In genomic region chr20:20837574-20838021, GRCh38 we compare ENCODE assay signal across 1 cellular context.
A peak's percentile ranks its signal among the peaks of the same experiment; 100 is the strongest.
TF ChIP-seq lines count a peak whose summit lies in the region.

No MANE protein-coding gene starts in this region.

TF ChIP-seq in HepG2, 621 proteins besides CTCF, POLR2A, EP300 and RAD21 (continued from another document):
- TF ChIP-seq, protein P1, sequence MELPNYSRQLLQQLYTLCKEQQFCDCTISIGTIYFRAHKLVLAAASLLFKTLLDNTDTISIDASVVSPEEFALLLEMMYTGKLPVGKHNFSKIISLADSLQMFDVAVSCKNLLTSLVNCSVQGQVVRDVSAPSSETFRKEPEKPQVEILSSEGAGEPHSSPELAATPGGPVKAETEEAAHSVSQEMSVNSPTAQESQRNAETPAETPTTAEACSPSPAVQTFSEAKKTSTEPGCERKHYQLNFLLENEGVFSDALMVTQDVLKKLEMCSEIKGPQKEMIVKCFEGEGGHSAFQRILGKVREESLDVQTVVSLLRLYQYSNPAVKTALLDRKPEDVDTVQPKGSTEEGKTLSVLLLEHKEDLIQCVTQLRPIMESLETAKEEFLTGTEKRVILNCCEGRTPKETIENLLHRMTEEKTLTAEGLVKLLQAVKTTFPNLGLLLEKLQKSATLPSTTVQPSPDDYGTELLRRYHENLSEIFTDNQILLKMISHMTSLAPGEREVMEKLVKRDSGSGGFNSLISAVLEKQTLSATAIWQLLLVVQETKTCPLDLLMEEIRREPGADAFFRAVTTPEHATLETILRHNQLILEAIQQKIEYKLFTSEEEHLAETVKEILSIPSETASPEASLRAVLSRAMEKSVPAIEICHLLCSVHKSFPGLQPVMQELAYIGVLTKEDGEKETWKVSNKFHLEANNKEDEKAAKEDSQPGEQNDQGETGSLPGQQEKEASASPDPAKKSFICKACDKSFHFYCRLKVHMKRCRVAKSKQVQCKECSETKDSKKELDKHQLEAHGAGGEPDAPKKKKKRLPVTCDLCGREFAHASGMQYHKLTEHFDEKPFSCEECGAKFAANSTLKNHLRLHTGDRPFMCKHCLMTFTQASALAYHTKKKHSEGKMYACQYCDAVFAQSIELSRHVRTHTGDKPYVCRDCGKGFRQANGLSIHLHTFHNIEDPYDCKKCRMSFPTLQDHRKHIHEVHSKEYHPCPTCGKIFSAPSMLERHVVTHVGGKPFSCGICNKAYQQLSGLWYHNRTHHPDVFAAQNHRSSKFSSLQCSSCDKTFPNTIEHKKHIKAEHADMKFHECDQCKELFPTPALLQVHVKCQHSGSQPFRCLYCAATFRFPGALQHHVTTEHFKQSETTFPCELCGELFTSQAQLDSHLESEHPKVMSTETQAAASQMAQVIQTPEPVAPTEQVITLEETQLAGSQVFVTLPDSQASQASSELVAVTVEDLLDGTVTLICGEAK (IDR thresholded peaks at IDR 0.05), result no peak
- TF ChIP-seq, protein P1 (CRISPR knock-in tag; IDR thresholded peaks at IDR 0.05), result peak; percentile 45; the same call in 1 of the 2 replicates
- TF ChIP-seq ZNF331 (CRISPR knock-in tag; IDR thresholded peaks at IDR 0.05) (peak; percentile 50; the same call in 1 of the 2 replicates), ZNF101 (CRISPR knock-in tag; IDR thresholded peaks at IDR 0.05; ENCODE audit: borderline replicate concordance, low read depth) (no peak), ZNF274 (CRISPR knock-in tag; IDR thresholded peaks at IDR 0.05) (0 out of 2 replicates have a peak, but pooled peaks have one; percentile 44), RFXAP (CRISPR knock-in tag; IDR thresholded peaks at IDR 0.05; ENCODE audit: borderline replicate concordance) (peak; percentile 72; the same call in 1 of the 2 replicates), CBX2 (IDR thresholded peaks at IDR 0.05; ENCODE audit: low read depth, low read length) (no peak), CBX2 (CRISPR knock-in tag; IDR thresholded peaks at IDR 0.05; ENCODE audit: low read depth) (0 out of 2 replicates have a peak, but pooled peaks have one; percentile 23), SRSF1 (optimal IDR thresholded peaks at IDR 0.05; ENCODE audit: low read depth, low read length) (no peak), ELF3 (CRISPR knock-in tag; IDR thresholded peaks at IDR 0.05) (peak; percentile 15; the same call in 1 of the 2 replicates), ZNF143 (CRISPR knock-in tag; IDR thresholded peaks at IDR 0.05) (peak; percentile 49; the same call in 1 of the 2 replicates), NR2F6 (IDR thresholded peaks at IDR 0.05) (0 out of 2 replicates have a peak, but pooled peaks have one; percentile 23), NR2F6 (CRISPR knock-in tag; IDR thresholded peaks at IDR 0.05) (peak; percentile 27; the same call in 1 of the 2 replicates), ZFP37 (CRISPR knock-in tag; IDR thresholded peaks at IDR 0.05; ENCODE audit: borderline replicate concordance) (peak; percentile 74; the same call in 1 of the 2 replicates), KMT2A (CRISPR knock-in tag; IDR thresholded peaks at IDR 0.05) (0 out of 2 replicates have a peak, but pooled peaks have one; percentile 27), YEATS2 (CRISPR knock-in tag; IDR thresholded peaks at IDR 0.05; ENCODE audit: borderline replicate concordance) (0 out of 2 replicates have a peak, but pooled peaks have one; percentile 48), ZNF564 (CRISPR knock-in tag; IDR thresholded peaks at IDR 0.05) (no peak), NFKB2 (CRISPR knock-in tag; IDR thresholded peaks at IDR 0.05; ENCODE audit: borderline replicate concordance) (0 out of 2 replicates have a peak, but pooled peaks have one; percentile 66), ZSCAN12 (CRISPR knock-in tag; IDR thresholded peaks at IDR 0.05) (no peak), ZNF431 (CRISPR knock-in tag; IDR thresholded peaks at IDR 0.05; ENCODE audit: borderline replicate concordance, low read depth) (peak; percentile 38; the same call in 1 of the 2 replicates), CHD4 (IDR thresholded peaks at IDR 0.05; ENCODE audit: borderline replicate concordance, low read length) (no peak), STAG1 (CRISPR knock-in tag; IDR thresholded peaks at IDR 0.05) (peak; percentile 91), ZNF292 (CRISPR knock-in tag; IDR thresholded peaks at IDR 0.05; ENCODE audit: borderline replicate concordance, low read depth) (no peak), ARID2 (CRISPR knock-in tag; IDR thresholded peaks at IDR 0.05; ENCODE audit: borderline replicate concordance) (no peak), ZNF33B (CRISPR knock-in tag; IDR thresholded peaks at IDR 0.05) (peak; percentile 62; the same call in 1 of the 2 replicates), ZNF317 (CRISPR knock-in tag; IDR thresholded peaks at IDR 0.05) (0 out of 2 replicates have a peak, but pooled peaks have one; percentile 46), ZSCAN9 (CRISPR knock-in tag; IDR thresholded peaks at IDR 0.05; ENCODE audit: borderline replicate concordance) (0 out of 2 replicates have a peak, but pooled peaks have one; percentile 25), MTF1 (CRISPR knock-in tag; IDR thresholded peaks at IDR 0.05) (0 out of 2 replicates have a peak, but pooled peaks have one; percentile 40), SALL1 (CRISPR knock-in tag; IDR thresholded peaks at IDR 0.05) (peak; percentile 40; the same call in 1 of the 2 replicates), HOXA3 (CRISPR knock-in tag; IDR thresholded peaks at IDR 0.05) (peak; percentile 35; the same call in 1 of the 2 replicates), MTF2 (CRISPR knock-in tag; IDR thresholded peaks at IDR 0.05; ENCODE audit: borderline replicate concordance) (peak; percentile 66; the same call in 1 of the 2 replicates), BORCS8-MEF2B (CRISPR knock-in tag; IDR thresholded peaks at IDR 0.05) (0 out of 2 replicates have a peak, but pooled peaks have one; percentile 50), LCORL (IDR thresholded peaks at IDR 0.05) (no peak), LCORL (CRISPR knock-in tag; IDR thresholded peaks at IDR 0.05) (peak; percentile 73; the same call in 1 of the 2 replicates), SMAD3 (CRISPR knock-in tag; IDR thresholded peaks at IDR 0.05) (peak; percentile 57; the same call in 1 of the 2 replicates)
- TF ChIP-seq, protein P2, sequence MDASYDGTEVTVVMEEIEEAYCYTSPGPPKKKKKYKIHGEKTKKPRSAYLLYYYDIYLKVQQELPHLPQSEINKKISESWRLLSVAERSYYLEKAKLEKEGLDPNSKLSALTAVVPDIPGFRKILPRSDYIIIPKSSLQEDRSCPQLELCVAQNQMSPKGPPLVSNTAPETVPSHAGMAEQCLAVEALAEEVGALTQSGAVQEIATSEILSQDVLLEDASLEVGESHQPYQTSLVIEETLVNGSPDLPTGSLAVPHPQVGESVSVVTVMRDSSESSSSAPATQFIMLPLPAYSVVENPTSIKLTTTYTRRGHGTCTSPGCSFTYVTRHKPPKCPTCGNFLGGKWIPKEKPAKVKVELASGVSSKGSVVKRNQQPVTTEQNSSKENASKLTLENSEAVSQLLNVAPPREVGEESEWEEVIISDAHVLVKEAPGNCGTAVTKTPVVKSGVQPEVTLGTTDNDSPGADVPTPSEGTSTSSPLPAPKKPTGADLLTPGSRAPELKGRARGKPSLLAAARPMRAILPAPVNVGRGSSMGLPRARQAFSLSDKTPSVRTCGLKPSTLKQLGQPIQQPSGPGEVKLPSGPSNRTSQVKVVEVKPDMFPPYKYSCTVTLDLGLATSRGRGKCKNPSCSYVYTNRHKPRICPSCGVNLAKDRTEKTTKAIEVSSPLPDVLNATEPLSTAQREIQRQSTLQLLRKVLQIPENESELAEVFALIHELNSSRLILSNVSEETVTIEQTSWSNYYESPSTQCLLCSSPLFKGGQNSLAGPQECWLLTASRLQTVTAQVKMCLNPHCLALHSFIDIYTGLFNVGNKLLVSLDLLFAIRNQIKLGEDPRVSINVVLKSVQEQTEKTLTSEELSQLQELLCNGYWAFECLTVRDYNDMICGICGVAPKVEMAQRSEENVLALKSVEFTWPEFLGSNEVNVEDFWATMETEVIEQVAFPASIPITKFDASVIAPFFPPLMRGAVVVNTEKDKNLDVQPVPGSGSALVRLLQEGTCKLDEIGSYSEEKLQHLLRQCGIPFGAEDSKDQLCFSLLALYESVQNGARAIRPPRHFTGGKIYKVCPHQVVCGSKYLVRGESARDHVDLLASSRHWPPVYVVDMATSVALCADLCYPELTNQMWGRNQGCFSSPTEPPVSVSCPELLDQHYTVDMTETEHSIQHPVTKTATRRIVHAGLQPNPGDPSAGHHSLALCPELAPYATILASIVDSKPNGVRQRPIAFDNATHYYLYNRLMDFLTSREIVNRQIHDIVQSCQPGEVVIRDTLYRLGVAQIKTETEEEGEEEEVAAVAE (CRISPR knock-in tag; IDR thresholded peaks at IDR 0.05; ENCODE audit: borderline replicate concordance), result 0 out of 2 replicates have a peak, but pooled peaks have one; percentile 27
- TF ChIP-seq, protein P3, sequence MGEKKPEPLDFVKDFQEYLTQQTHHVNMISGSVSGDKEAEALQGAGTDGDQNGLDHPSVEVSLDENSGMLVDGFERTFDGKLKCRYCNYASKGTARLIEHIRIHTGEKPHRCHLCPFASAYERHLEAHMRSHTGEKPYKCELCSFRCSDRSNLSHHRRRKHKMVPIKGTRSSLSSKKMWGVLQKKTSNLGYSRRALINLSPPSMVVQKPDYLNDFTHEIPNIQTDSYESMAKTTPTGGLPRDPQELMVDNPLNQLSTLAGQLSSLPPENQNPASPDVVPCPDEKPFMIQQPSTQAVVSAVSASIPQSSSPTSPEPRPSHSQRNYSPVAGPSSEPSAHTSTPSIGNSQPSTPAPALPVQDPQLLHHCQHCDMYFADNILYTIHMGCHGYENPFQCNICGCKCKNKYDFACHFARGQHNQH (CRISPR knock-in tag; IDR thresholded peaks at IDR 0.05), result 0 out of 2 replicates have a peak, but pooled peaks have one; percentile 57
- TF ChIP-seq, protein P4, sequence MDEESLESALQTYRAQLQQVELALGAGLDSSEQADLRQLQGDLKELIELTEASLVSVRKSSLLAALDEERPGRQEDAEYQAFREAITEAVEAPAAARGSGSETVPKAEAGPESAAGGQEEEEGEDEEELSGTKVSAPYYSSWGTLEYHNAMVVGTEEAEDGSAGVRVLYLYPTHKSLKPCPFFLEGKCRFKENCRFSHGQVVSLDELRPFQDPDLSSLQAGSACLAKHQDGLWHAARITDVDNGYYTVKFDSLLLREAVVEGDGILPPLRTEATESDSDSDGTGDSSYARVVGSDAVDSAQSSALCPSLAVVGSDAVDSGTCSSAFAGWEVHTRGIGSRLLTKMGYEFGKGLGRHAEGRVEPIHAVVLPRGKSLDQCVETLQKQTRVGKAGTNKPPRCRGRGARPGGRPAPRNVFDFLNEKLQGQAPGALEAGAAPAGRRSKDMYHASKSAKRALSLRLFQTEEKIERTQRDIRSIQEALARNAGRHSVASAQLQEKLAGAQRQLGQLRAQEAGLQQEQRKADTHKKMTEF (CRISPR knock-in tag; IDR thresholded peaks at IDR 0.05), result 0 out of 2 replicates have a peak, but pooled peaks have one; percentile 23
